ENCODE assay signal across 8 cellular contexts in the genomic region with DNA sequence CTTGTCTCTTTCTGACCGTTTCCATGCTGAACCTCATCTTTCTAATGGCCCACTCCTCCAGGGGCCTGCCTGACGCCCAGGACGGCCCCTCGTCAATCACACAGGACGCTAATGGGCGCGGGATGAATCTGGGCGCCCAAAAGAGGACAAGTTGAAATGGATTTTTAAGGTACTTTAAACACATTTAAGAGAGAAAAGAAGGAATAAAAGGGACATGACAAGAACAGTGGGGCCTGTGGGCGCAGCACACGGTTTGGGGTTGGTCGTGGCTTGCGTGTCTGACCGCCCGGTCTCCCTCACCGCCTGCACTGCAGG. TPM values are rescaled to one million over a fixed set of nuclear protein-coding genes. Genes with fewer than 3 reads are reported as not detected.
DNase-seq lines count a peak whose midpoint lies in the region; ATAC-seq and TF ChIP-seq lines count a peak whose summit lies in the region.

No MANE protein-coding gene starts in this region.

- H3K4me2 ChIP-seq in OCI-LY7 (ENCODE audit: low read length): peak overlapping the region; percentile 77

- H3K27ac ChIP-seq in OCI-LY7 (ENCODE audit: low read depth, low read length, poor library complexity, severe bottlenecking) (no peak overlapping the region), rectal smooth muscle tissue (ENCODE audit: low read depth, low read length) (peak overlapping the region; percentile 27)

- H3K27me3 ChIP-seq in rectal smooth muscle tissue (ENCODE audit: control insufficient read depth, insufficient read depth, low read length): no peaks in the 10 kb centered on the region

- BruUV-seq in OCI-LY7 (replicated peaks; lab: Mats Ljungman, UMichigan): no TSS peak

- H3K9me2 ChIP-seq in OCI-LY7 (ENCODE audit: insufficient read depth, low read length): no peaks in the 10 kb centered on the region

- peak overlapping the region; percentile 69 for H3K4me3 ChIP-seq in OCI-LY7 (ENCODE audit: low read depth, low read length, poor library complexity, severe bottlenecking)
- peak overlapping the region; percentile 76 for H3K4me3 ChIP-seq in fibroblast of pulmonary artery (replicated peaks; ENCODE audit: low read depth, low read length)
- H3K4me3 ChIP-seq in rectal smooth muscle tissue (ENCODE audit: low read length): peak overlapping the region; percentile 91

- peaks cover 5% of the 10 kb centered on the region; the same call in 1 of the 2 replicates for H3K79me2 ChIP-seq in OCI-LY7 (ENCODE audit: insufficient read depth, low read depth, low read length)

- ATAC-seq in GM21390 (IDR thresholded peaks at IDR 0.05; ENCODE audit: unreplicated experiment): peak; percentile 17
- no peak for ATAC-seq in sciatic nerve

- H3K36me3 ChIP-seq in OCI-LY7 (ENCODE audit: insufficient read depth, low read length) (no peaks in the 10 kb centered on the region), rectal smooth muscle tissue (ENCODE audit: control insufficient read depth, insufficient read depth, low read length) (no peaks in the 10 kb centered on the region)

- no peak for TF ChIP-seq CTCF in OCI-LY7 (conservative IDR thresholded peaks at IDR 0.05; ENCODE audit: low read length)
- no peak for TF ChIP-seq CTCF in fibroblast of pulmonary artery (IDR thresholded peaks at IDR 0.05; ENCODE audit: low read length, missing control alignments)

- CTCF ChIA-PET in OCI-LY7 (lab: Charles Lee; ENCODE audit: unreplicated experiment): no interaction called here

- H2AFZ ChIP-seq in OCI-LY7 (ENCODE audit: low read length): peak overlapping the region; percentile 90

- POLR2A ChIA-PET in OCI-LY7 (lab: Charles Lee): no interaction called here

- no peak for DNase-seq in OCI-LY7 (ENCODE audit: low spot score)
- no peak for DNase-seq in fibroblast of pulmonary artery (ENCODE audit: low read depth)
- DNase-seq in NCI-H526 (lab: John Stamatoyannopoulos, UW): no peak
- DNase-seq in NCI-H1417 (lab: John Stamatoyannopoulos, UW): no peak
- no peak for DNase-seq in amniotic stem cell (lab: John Stamatoyannopoulos, UW)
- no peak for DNase-seq in sciatic nerve (ENCODE audit: low spot score)

- no peaks in the 10 kb centered on the region for H4K20me1 ChIP-seq in OCI-LY7 (ENCODE audit: insufficient read depth, low read length)

- peaks cover 25% of the 10 kb centered on the region for H3K4me1 ChIP-seq in OCI-LY7 (ENCODE audit: insufficient read depth, low read length, poor library complexity, severe bottlenecking)
- H3K4me1 ChIP-seq in rectal smooth muscle tissue (ENCODE audit: control insufficient read depth, insufficient read depth, low read length): peaks cover 8% of the 10 kb centered on the region

- H3K9me3 ChIP-seq in OCI-LY7 (ENCODE audit: low read length): peaks cover 7% of the 10 kb centered on the region; the same call in 1 of the 2 replicates

- H3K9ac ChIP-seq in rectal smooth muscle tissue (ENCODE audit: low read length): peak overlapping the region; percentile 17

- intact Hi-C loops in OCI-LY7 (cut with micrococcal nuclease; ENCODE audit: unreplicated experiment): loop anchor here (2.0 to 5.0 kb wide), 4 partner anchors 96 to 276 kb away; a partner anchor contains a TSS
- intact Hi-C loops in sciatic nerve (cut with DNase I): no loop called here

RNA-seq across cellular contexts. Expression of a gene that starts 0.6 kb away (rescaled TPM):
- 18.1 and 19.9 TPM in 2 replicates for total RNA-seq in OCI-LY7 (2014; rRNA removed; shearing (Covaris generic))
- 21.0 and 27.1 TPM in 2 replicates for total RNA-seq in OCI-LY7 (2022)
- total RNA-seq in sciatic nerve: 32.6 TPM
